9 cellular contexts compared by ENCODE assay signal in the genomic region with DNA sequence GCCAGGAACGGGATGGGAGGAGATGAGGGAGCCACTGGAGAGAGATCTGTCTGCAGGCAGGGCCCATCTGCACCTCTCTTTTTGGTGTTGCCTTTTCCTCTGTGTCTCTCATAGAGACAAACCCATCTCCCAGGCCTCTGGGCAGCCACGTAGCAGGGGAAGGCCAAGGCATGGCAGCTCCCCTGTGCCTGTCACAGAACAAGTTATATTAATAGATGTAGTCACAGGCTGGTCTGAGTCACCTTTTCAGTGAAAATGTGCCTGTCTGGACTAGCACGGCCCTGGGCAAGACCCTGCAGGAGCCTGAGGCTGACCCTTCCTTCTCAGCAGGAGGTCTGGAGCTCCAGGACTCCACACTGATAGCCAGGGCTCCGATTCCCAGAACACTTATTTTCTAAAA. TPM values are rescaled to one million over a fixed set of nuclear protein-coding genes. Genes with fewer than 3 reads are reported as not detected.
"Had no signal": no experiment of that assay in that cellular context is flagged by ENCODE, and none has a peak within 500 bp of the region (broad histone marks: within the 10 kb centered on the region; RNA-seq: fewer than 3 reads in every experiment).

No MANE protein-coding gene starts in this region.

RNA-seq across cellular contexts. Expression of gene ANXA8L1, which starts 2.1 kb away (rescaled TPM):
- total RNA-seq: activated CD8-positive, alpha-beta T cell treated with anti-CD3 and anti-CD28 coated beads, Interleukin-2, amount 10 ng/mL, durations not matched to agents 7 days and 5 days; activated T-helper 1 cell treated with anti-CD3 and anti-CD28 coated beads, Interleukin-12 subunit alpha, Interleukin-12 subunit beta, Interleukin-2, Interleukin-4 antibody, amounts not matched to agents 30 ng/mL and 10 ng/mL and 1 ng/mL, durations not matched to agents 14 hours and 24 hours and 36 hours; ascending aorta; cardiac septum; LHCN-M2; NCI-H460; OCI-LY7; SJCRH30 had no signal
- polyA plus RNA-seq: IgD-negative memory B cell had no signal
